In genomic region chr12:130871286-130872178, GRCh38 we compare ENCODE assay signal across 8 cellular contexts. TPM values are rescaled to one million over a fixed set of nuclear protein-coding genes. Genes with fewer than 3 reads are reported as not detected.
DNase-seq lines count a peak whose midpoint lies in the region; ATAC-seq, FAIRE-seq and TF ChIP-seq lines count a peak whose summit lies in the region.

Gene RAN (plus strand): TSS chr12:130872066. CDS start chr12:130872594, 528 bp downstream.

- peaks cover 22 to 28% of the 10 kb centered on the region in 2 experiments for H3K36me3 ChIP-seq in keratinocyte (ENCODE audit: control insufficient read depth in 2 of 2, extremely low read depth in 1 of 2, insufficient read depth in 2 of 2, low read length in 2 of 2)

- H3K4me3 Mint-ChIP-seq in central memory CD8-positive, alpha-beta T cell = peak within 1 kb of the TSS; percentile 87

- peak within 1 kb of the TSS; percentile 93 for H3K27ac ChIP-seq in keratinocyte (ENCODE audit: control insufficient read depth, insufficient read depth, low read length)

- H3K4me1 ChIP-seq in keratinocyte (ENCODE audit: control insufficient read depth, extremely low read depth, insufficient read depth, low read length) = peaks cover 15% of the 10 kb centered on the region

- peak within 1 kb of the TSS; percentile 73 to 79 (median 78) for H3K4me3 ChIP-seq in keratinocyte (ENCODE audit: control insufficient read depth in 2 of 3, extremely low read depth in 1 of 3, insufficient read depth in 2 of 3, low read depth in 1 of 3, low read length in 3 of 3)

- peaks cover 16% of the 10 kb centered on the region for H4K20me1 ChIP-seq in keratinocyte (ENCODE audit: control insufficient read depth, extremely low read depth, insufficient read depth, low read length)

- peak within 1 kb of the TSS; percentile 89 for H3K9ac ChIP-seq in keratinocyte (ENCODE audit: control insufficient read depth, extremely low read depth, insufficient read depth, low read length)

- peaks cover 53% of the 10 kb centered on the region for H3K36me3 Mint-ChIP-seq in central memory CD8-positive, alpha-beta T cell (ENCODE audit: insufficient read depth)

- FAIRE-seq in keratinocyte (lab: Jason Lieb, UNC) = no peak

- dilution Hi-C loops in keratinocyte (cut with MboI; ENCODE audit: extremely low pct_ligation_motif_present, low sequenced_read_pairs) = no loop called here

- ATAC-seq in GM19025 (IDR thresholded peaks at IDR 0.05; ENCODE audit: low read depth, unreplicated experiment) (peak; percentile 66), HG03342 (IDR thresholded peaks at IDR 0.05; ENCODE audit: unreplicated experiment) (peak; percentile 74)
- peak; percentile 69 to 70 for ATAC-seq in activated CD4-positive, CD25-positive, alpha-beta regulatory T cell treated with anti-CD3 and anti-CD28 coated beads, Interleukin-2, amount 50 U/mL, for 24 hours
- peak; percentile 76 for ATAC-seq in central memory CD8-positive, alpha-beta T cell (replicated peaks; ENCODE audit: extremely low read depth, poor library complexity, severe bottlenecking)

- H3K27ac Mint-ChIP-seq in central memory CD8-positive, alpha-beta T cell (ENCODE audit: low read depth) = peak within 1 kb of the TSS; percentile 94

- H2AFZ ChIP-seq in keratinocyte (ENCODE audit: control insufficient read depth, low read length) = peak within 1 kb of the TSS; percentile 86

- no peaks in the 10 kb centered on the region for H3K9me3 ChIP-seq in keratinocyte (ENCODE audit: control insufficient read depth, low read depth, low read length)

- H3K27me3 Mint-ChIP-seq in central memory CD8-positive, alpha-beta T cell = no peaks in the 10 kb centered on the region

- H3K27me3 ChIP-seq in keratinocyte (ENCODE audit: control insufficient read depth, extremely low read depth, insufficient read depth, low read length) = no peaks in the 10 kb centered on the region

- H3K9me1 ChIP-seq in keratinocyte (ENCODE audit: control insufficient read depth, extremely low read depth, insufficient read depth, low read length) = peaks cover 2% of the 10 kb centered on the region

- peaks cover 35% of the 10 kb centered on the region for H3K79me2 ChIP-seq in keratinocyte (ENCODE audit: control insufficient read depth, insufficient read depth, low read length)

- peak within 1 kb of the TSS; percentile 89 for H3K4me2 ChIP-seq in keratinocyte (ENCODE audit: control insufficient read depth, extremely low read depth, insufficient read depth, low read depth, low read length)

- DNase-seq in AG08396 (ENCODE audit: low spot score) = peak; percentile 100
- peak; percentile 68 to 94 for DNase-seq in NCI-H446 (lab: John Stamatoyannopoulos, UW)
- DNase-seq in central memory CD8-positive, alpha-beta T cell (ENCODE audit: low spot score in 2 of 2) = peak; percentile 68 to 82
- DNase-seq in keratinocyte (ENCODE audit: low read depth, low spot score) = peak; percentile 63
- peak; percentile 77 to 93 (median 87) for DNase-seq in stimulated activated CD4-positive, alpha-beta T cell treated with anti-CD3 and anti-CD28 coated beads, Interleukin-12 subunit alpha, Interleukin-12 subunit beta, amount 100 ng/mL, for 48 hours (ENCODE audit: low read depth in 2 of 3, low spot score in 1 of 3)

- no peak for TF ChIP-seq CTCF in keratinocyte (optimal IDR thresholded peaks at IDR 0.05 in 1 of 3, IDR thresholded peaks at IDR 0.05 in 1 of 3, conservative IDR thresholded peaks at IDR 0.05 in 1 of 3; ENCODE audit: extremely low read depth in 1 of 3, insufficient read depth in 2 of 3, low read length in 3 of 3)

- no peaks in the 10 kb centered on the region for H3K9me3 Mint-ChIP-seq in central memory CD8-positive, alpha-beta T cell

- peaks cover 38% of the 10 kb centered on the region for H3K4me1 Mint-ChIP-seq in central memory CD8-positive, alpha-beta T cell

RNA-seq across cellular contexts. Expression of gene RAN, which starts in this region (rescaled TPM):
- 1,539 to 2,211 TPM (median 2,045 TPM) in 3 replicates for polyA plus RNA-seq in keratinocyte
- 305 TPM for polyA plus RNA-seq in keratinocyte (2011; ENCODE audit: low read depth)
- polyA plus RNA-seq in keratinocyte (2011; cell fraction: cytosol; rRNA removed) = 2,214 and 2,626 TPM in 2 replicates
- polyA plus RNA-seq in keratinocyte (2011; cell fraction: nucleus; rRNA removed) = 1,145 and 1,369 TPM in 2 replicates
- 822 and 1,372 TPM in 2 replicates for polyA plus RNA-seq in keratinocyte (2012; ENCODE audit: low replicate concordance)
- 358 to 1,328 TPM (median 961 TPM) in 3 replicates for polyA minus RNA-seq in keratinocyte
- polyA minus RNA-seq in keratinocyte (2011; cell fraction: cytosol; rRNA and poly(A)+ RNA removed) = 528 TPM
- 168 and 300 TPM in 2 replicates for polyA minus RNA-seq in keratinocyte (2011; cell fraction: nucleus; rRNA and poly(A)+ RNA removed)

Comparison
In these comparisons a context has a peak if more than half of its experiments do, and no peak if none do; other contexts are left out.
1. Peak in every context shown above with its lines: DNase-seq, ATAC-seq, H3K4me3 ChIP-seq and H3K27ac ChIP-seq.